ENCODE assay signal across 1 cellular context in genomic region chr10:7488418-7488829, GRCh38.
A peak's percentile ranks its signal among the peaks of the same experiment; 100 is the strongest.
TF ChIP-seq lines count a peak whose summit lies in the region.

No MANE protein-coding gene starts in this region.

TF ChIP-seq in HepG2, 621 proteins besides CTCF, POLR2A, EP300 and RAD21 (continued from another document):
- TF ChIP-seq RXRB (CRISPR knock-in tag; IDR thresholded peaks at IDR 0.05; ENCODE audit: borderline replicate concordance) (peak; percentile 41; the same call in 1 of the 2 replicates), FOXA3 (CRISPR knock-in tag; IDR thresholded peaks at IDR 0.05) (0 out of 2 replicates have a peak, but pooled peaks have one; percentile 7), TP53 (CRISPR knock-in tag; conservative IDR thresholded peaks at IDR 0.05) (no peak), HNRNPL (IDR thresholded peaks at IDR 0.05; ENCODE audit: low read depth, low read length) (no peak), ZNF234 (CRISPR knock-in tag; conservative IDR thresholded peaks at IDR 0.05) (no peak), ZNF713 (CRISPR knock-in tag; IDR thresholded peaks at IDR 0.05) (no peak), FOXK1 (CRISPR knock-in tag; IDR thresholded peaks at IDR 0.05; ENCODE audit: borderline replicate concordance, low read depth) (no peak), TEAD2 (CRISPR knock-in tag; IDR thresholded peaks at IDR 0.05) (no peak), FOSL2 (CRISPR knock-in tag; IDR thresholded peaks at IDR 0.05) (no peak), ZNF605 (CRISPR knock-in tag; IDR thresholded peaks at IDR 0.05) (no peak), MBD4 (IDR thresholded peaks at IDR 0.05; ENCODE audit: borderline replicate concordance, low read length) (no peak), ZNF777 (CRISPR knock-in tag; IDR thresholded peaks at IDR 0.05) (no peak), NFYC (CRISPR knock-in tag; IDR thresholded peaks at IDR 0.05) (no peak), ZNF530 (CRISPR knock-in tag; IDR thresholded peaks at IDR 0.05; ENCODE audit: low read depth) (no peak), ZFP1 (CRISPR knock-in tag; IDR thresholded peaks at IDR 0.05) (no peak), NKX3-1 (CRISPR knock-in tag; IDR thresholded peaks at IDR 0.05) (no peak), GABPA (IDR thresholded peaks at IDR 0.05; ENCODE audit: low read depth, low read length) (no peak), GABPA (CRISPR knock-in tag; IDR thresholded peaks at IDR 0.05; ENCODE audit: low read depth) (no peak), ZNF34 (CRISPR knock-in tag; IDR thresholded peaks at IDR 0.05; ENCODE audit: borderline replicate concordance) (no peak), ZBTB7B (CRISPR knock-in tag; IDR thresholded peaks at IDR 0.05) (no peak), TBL1XR1 (IDR thresholded peaks at IDR 0.05; ENCODE audit: borderline replicate concordance, low read length, partially characterized antibody) (peak; percentile 14), KAT8 (CRISPR knock-in tag; IDR thresholded peaks at IDR 0.05) (no peak), THAP7 (CRISPR knock-in tag; IDR thresholded peaks at IDR 0.05) (no peak), ZNF414 (CRISPR knock-in tag; IDR thresholded peaks at IDR 0.05) (no peak)
